1 cellular context compared by ENCODE assay signal in the genomic region with DNA sequence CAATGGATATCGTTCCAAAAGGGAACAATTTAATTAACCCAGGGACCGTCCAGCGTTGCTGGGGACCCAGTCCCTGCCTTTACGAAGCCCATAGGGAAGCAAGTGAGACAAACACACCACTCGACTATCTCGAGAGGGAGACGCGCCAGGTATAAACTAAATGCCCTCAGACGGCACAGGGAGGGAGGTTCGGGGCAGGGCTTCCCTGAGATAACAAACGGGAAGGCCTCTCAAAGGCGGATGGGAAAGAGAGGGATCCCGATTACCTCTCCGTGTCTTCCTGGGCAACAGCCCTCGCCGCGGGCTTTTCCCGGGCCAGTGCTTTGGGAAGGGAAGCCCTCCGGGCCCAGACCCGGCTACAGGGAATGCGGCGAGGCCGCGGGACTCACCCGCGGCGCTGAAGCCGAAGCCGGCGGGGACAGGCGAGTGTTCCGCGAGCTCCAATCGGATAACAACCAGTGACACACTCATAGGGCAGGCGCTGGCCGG.
TF ChIP-seq lines count a peak whose summit lies in the region.

No MANE protein-coding gene starts in this region.

TF ChIP-seq in HepG2, 621 proteins besides CTCF, POLR2A, EP300 and RAD21:
- TF ChIP-seq TFDP1 (CRISPR knock-in tag; IDR thresholded peaks at IDR 0.05; ENCODE audit: borderline replicate concordance) (no peak), ZNF747 (CRISPR knock-in tag; IDR thresholded peaks at IDR 0.05; ENCODE audit: borderline replicate concordance) (0 out of 2 replicates have a peak, but pooled peaks have one; percentile 23), TBX2 (CRISPR knock-in tag; IDR thresholded peaks at IDR 0.05; ENCODE audit: borderline replicate concordance) (peak; percentile 5; the same call in 1 of the 2 replicates), DBP (CRISPR knock-in tag; IDR thresholded peaks at IDR 0.05; ENCODE audit: not compliant biosample characterization) (peak; percentile 13), DNMT1 (CRISPR knock-in tag; IDR thresholded peaks at IDR 0.05) (0 out of 2 replicates have a peak, but pooled peaks have one; percentile 71), ZNF292 (CRISPR knock-in tag; IDR thresholded peaks at IDR 0.05; ENCODE audit: borderline replicate concordance, low read depth) (0 out of 2 replicates have a peak, but pooled peaks have one; percentile 1), NONO (IDR thresholded peaks at IDR 0.05) (no peak), NONO (CRISPR knock-in tag; conservative IDR thresholded peaks at IDR 0.05) (no peak), ZNF782 (CRISPR knock-in tag; IDR thresholded peaks at IDR 0.05; ENCODE audit: borderline replicate concordance) (no peak), MED8 (CRISPR knock-in tag; IDR thresholded peaks at IDR 0.05; ENCODE audit: insufficient replicate concordance) (no peak), HNF1B (CRISPR knock-in tag; IDR thresholded peaks at IDR 0.05) (0 out of 2 replicates have a peak, but pooled peaks have one; percentile 14), U2AF1 (optimal IDR thresholded peaks at IDR 0.05; ENCODE audit: low read depth, low read length) (no peak), HMG20A (CRISPR knock-in tag; IDR thresholded peaks at IDR 0.05; ENCODE audit: borderline replicate concordance) (no peak), MEIS1 (CRISPR knock-in tag; IDR thresholded peaks at IDR 0.05; ENCODE audit: borderline replicate concordance) (0 out of 2 replicates have a peak, but pooled peaks have one; percentile 3), ZNF235 (CRISPR knock-in tag; IDR thresholded peaks at IDR 0.05; ENCODE audit: borderline replicate concordance) (0 out of 2 replicates have a peak, but pooled peaks have one; percentile 2), ATF3 (CRISPR knock-in tag; IDR thresholded peaks at IDR 0.05) (no peak), ZNF790 (CRISPR knock-in tag; IDR thresholded peaks at IDR 0.05; ENCODE audit: borderline replicate concordance) (no peak; the same call in 1 of the 2 replicates), SMAD1 (CRISPR knock-in tag; IDR thresholded peaks at IDR 0.05; ENCODE audit: borderline replicate concordance, low read depth) (no peak), ZNF768 (CRISPR knock-in tag; IDR thresholded peaks at IDR 0.05) (no peak; the same call in 1 of the 2 replicates), PAWR (CRISPR knock-in tag; IDR thresholded peaks at IDR 0.05; ENCODE audit: borderline replicate concordance) (no peak), ZSCAN20 (CRISPR knock-in tag; IDR thresholded peaks at IDR 0.05; ENCODE audit: borderline replicate concordance) (0 out of 2 replicates have a peak, but pooled peaks have one; percentile 77), NR2F2 (IDR thresholded peaks at IDR 0.05; ENCODE audit: borderline replicate concordance, low read depth) (0 out of 2 replicates have a peak, but pooled peaks have one; percentile 5), ZNF574 (CRISPR knock-in tag; IDR thresholded peaks at IDR 0.05) (no peak), ISL2 (CRISPR knock-in tag; IDR thresholded peaks at IDR 0.05) (0 out of 2 replicates have a peak, but pooled peaks have one; percentile 15), E2F5 (CRISPR knock-in tag; conservative IDR thresholded peaks at IDR 0.05) (no peak), NFYB (CRISPR knock-in tag; IDR thresholded peaks at IDR 0.05) (no peak), KLF16 (CRISPR knock-in tag; IDR thresholded peaks at IDR 0.05) (no peak), RAD51 (IDR thresholded peaks at IDR 0.05; ENCODE audit: borderline replicate concordance) (no peak), ZFAT (CRISPR knock-in tag; conservative IDR thresholded peaks at IDR 0.05) (no peak), ZNF772 (CRISPR knock-in tag; IDR thresholded peaks at IDR 0.05) (0 out of 2 replicates have a peak, but pooled peaks have one; percentile 7), GTF3A (CRISPR knock-in tag; conservative IDR thresholded peaks at IDR 0.05) (no peak), ZNF501 (CRISPR knock-in tag; IDR thresholded peaks at IDR 0.05) (0 out of 2 replicates have a peak, but pooled peaks have one; percentile 1), ZNF598 (CRISPR knock-in tag; IDR thresholded peaks at IDR 0.05; ENCODE audit: borderline replicate concordance) (no peak), MED1 (CRISPR knock-in tag; IDR thresholded peaks at IDR 0.05) (peak; percentile 11; the same call in 1 of the 2 replicates)
- TF ChIP-seq, protein P1, sequence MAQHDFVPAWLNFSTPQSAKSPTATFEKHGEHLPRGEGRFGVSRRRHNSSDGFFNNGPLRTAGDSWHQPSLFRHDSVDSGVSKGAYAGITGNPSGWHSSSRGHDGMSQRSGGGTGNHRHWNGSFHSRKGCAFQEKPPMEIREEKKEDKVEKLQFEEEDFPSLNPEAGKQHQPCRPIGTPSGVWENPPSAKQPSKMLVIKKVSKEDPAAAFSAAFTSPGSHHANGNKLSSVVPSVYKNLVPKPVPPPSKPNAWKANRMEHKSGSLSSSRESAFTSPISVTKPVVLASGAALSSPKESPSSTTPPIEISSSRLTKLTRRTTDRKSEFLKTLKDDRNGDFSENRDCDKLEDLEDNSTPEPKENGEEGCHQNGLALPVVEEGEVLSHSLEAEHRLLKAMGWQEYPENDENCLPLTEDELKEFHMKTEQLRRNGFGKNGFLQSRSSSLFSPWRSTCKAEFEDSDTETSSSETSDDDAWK (CRISPR knock-in tag; IDR thresholded peaks at IDR 0.05), result no peak
- TF ChIP-seq, protein P2, sequence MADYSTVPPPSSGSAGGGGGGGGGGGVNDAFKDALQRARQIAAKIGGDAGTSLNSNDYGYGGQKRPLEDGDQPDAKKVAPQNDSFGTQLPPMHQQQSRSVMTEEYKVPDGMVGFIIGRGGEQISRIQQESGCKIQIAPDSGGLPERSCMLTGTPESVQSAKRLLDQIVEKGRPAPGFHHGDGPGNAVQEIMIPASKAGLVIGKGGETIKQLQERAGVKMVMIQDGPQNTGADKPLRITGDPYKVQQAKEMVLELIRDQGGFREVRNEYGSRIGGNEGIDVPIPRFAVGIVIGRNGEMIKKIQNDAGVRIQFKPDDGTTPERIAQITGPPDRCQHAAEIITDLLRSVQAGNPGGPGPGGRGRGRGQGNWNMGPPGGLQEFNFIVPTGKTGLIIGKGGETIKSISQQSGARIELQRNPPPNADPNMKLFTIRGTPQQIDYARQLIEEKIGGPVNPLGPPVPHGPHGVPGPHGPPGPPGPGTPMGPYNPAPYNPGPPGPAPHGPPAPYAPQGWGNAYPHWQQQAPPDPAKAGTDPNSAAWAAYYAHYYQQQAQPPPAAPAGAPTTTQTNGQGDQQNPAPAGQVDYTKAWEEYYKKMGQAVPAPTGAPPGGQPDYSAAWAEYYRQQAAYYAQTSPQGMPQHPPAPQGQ (CRISPR knock-in tag; IDR thresholded peaks at IDR 0.05; ENCODE audit: borderline replicate concordance), result 0 out of 2 replicates have a peak, but pooled peaks have one; percentile 15
TF ChIP-seq in HepG2: peak in this region for 15.
